28 cellular contexts compared by ENCODE assay signal in the genomic region with DNA sequence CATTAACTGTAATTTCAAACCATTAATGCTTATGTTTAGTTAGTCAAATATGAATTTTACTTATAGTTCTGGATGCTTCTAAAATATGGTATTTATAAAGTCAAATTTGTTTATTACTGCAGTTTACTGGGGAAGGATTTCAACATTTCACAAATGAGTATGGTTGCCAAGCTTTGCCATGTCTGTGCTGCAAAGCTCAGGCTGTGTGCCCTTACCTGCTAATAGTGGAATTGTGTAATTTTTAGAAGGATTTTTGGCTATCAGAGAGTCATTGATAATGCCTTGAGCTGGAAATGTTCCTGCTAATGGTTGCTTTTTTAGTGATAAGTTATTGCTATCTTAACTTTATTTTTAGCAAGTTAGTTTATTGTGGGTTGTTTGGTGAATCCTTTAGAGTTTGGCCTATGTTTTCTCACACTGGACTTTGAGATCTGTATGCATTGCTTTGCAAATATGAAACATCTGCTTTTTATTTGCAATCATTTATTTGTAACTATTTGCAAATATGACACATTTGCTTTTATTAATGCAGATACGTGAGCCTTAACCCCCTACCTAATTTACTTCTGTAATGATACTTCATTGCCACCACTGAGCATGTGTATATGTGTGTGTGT.
"Had no signal": no experiment of that assay in that cellular context is flagged by ENCODE, and none has a peak within 500 bp of the region (broad histone marks: within the 10 kb centered on the region; RNA-seq: fewer than 3 reads in every experiment).

No MANE protein-coding gene starts in this region.

- H3K9me3 ChIP-seq: breast epithelium, esophagus squamous epithelium, left ventricle myocardium inferior, thoracic aorta, upper lobe of left lung had no signal

- H3K4me3 ChIP-seq: breast epithelium, dorsolateral prefrontal cortex, esophagus squamous epithelium, left ventricle myocardium inferior, thoracic aorta, upper lobe of left lung had no signal

- H3K9me3 Mint-ChIP-seq: activated T-cell treated with anti-CD3 and anti-CD28 coated beads, Interleukin-2, amount 50 U/mL, for 4 hours; activated T-helper 2 cell treated with anti-CD3 and anti-CD28 coated beads, Interferon-gamma antibody, Interleukin-2, Interleukin-4, amounts not matched to agents 10 μg/mL and 5 μg/mL and 100 μg/mL, durations not matched to agents 14 hours and 24 hours and 36 hours; central memory CD8-positive, alpha-beta T cell; effector memory CD8-positive, alpha-beta T cell; natural killer cell; T-cell; T-helper 2 cell treated with Interferon-gamma antibody and Interleukin-4, amounts not matched to agents 5 μg/mL and 100 μg/mL, for 36 hours had no signal

- H3K27me3 Mint-ChIP-seq: activated naive CD8-positive, alpha-beta T cell; central memory CD8-positive, alpha-beta T cell; effector memory CD8-positive, alpha-beta T cell; progenitor cell of endocrine pancreas; T-cell had no signal

- H3K4me1 ChIP-seq: breast epithelium, esophagus squamous epithelium, upper lobe of left lung had no signal

- H3K36me3 Mint-ChIP-seq: activated naive CD8-positive, alpha-beta T cell; natural killer cell; T-cell had no signal

- H3K27me3 ChIP-seq: breast epithelium, dorsolateral prefrontal cortex, esophagus squamous epithelium, upper lobe of left lung had no signal

- H3K36me3 ChIP-seq: breast epithelium, left ventricle myocardium inferior, thoracic aorta had no signal

- H3K27ac ChIP-seq: breast epithelium, dorsolateral prefrontal cortex, esophagus squamous epithelium, left ventricle myocardium inferior, thoracic aorta, upper lobe of left lung, VCaP had no signal

- H3K4me1 Mint-ChIP-seq: central memory CD8-positive, alpha-beta T cell; natural killer cell; T-cell had no signal

- DNase-seq: activated CD8-positive, alpha-beta memory T cell treated with anti-CD3 and anti-CD28 coated beads for 24 hours; activated CD8-positive, alpha-beta memory T cell treated with anti-CD3 and anti-CD28 coated beads, Interleukin-2, amount 50 U/mL, for 4 hours; activated naive CD4-positive, alpha-beta T cell; activated T-cell treated with anti-CD3 and anti-CD28 coated beads, Interleukin-2, amount 50 U/mL, for 4 hours; amniotic stem cell; dorsolateral prefrontal cortex; effector memory CD8-positive, alpha-beta T cell; esophagus squamous epithelium; glutamatergic neuron; hippocampal formation; kidney glomerular epithelial cell; left ventricle myocardium inferior; mammary epithelial cell; midbrain; natural killer cell; retina; stimulated activated CD4-positive, alpha-beta T cell treated with anti-CD3 and anti-CD28 coated beads, Interleukin-4, amount 100 ng/mL, for 1 hour; stimulated activated naive CD4-positive, alpha-beta T cell; T-cell; upper lobe of left lung had no signal

- H3K27ac Mint-ChIP-seq: activated naive CD8-positive, alpha-beta T cell; activated T-helper 2 cell treated with anti-CD3 and anti-CD28 coated beads, Interferon-gamma antibody, Interleukin-2, Interleukin-4, amounts not matched to agents 10 μg/mL and 5 μg/mL and 100 μg/mL, durations not matched to agents 14 hours and 24 hours and 36 hours; effector memory CD8-positive, alpha-beta T cell; natural killer cell; progenitor cell of endocrine pancreas; T-cell; T-helper 2 cell treated with Interferon-gamma antibody and Interleukin-4, amounts not matched to agents 5 μg/mL and 100 μg/mL, for 36 hours had no signal

- H3K4me3 Mint-ChIP-seq: activated naive CD8-positive, alpha-beta T cell; activated T-cell treated with anti-CD3 and anti-CD28 coated beads, Interleukin-2, amount 50 U/mL, for 4 hours; central memory CD8-positive, alpha-beta T cell; effector memory CD8-positive, alpha-beta T cell; natural killer cell; T-cell; T-helper 2 cell treated with Interferon-gamma antibody and Interleukin-4, amounts not matched to agents 5 μg/mL and 100 μg/mL, for 36 hours had no signal
